Comparison of ENCODE assay signal across 21 cellular contexts in genomic region chr5:73284196-73284795, GRCh38.
"Had no signal": no experiment of that assay in that cellular context is flagged by ENCODE, and none has a peak within 500 bp of the region (broad histone marks: within the 10 kb centered on the region; RNA-seq: fewer than 3 reads in every experiment).

No MANE protein-coding gene starts in this region.

- H3K4me3 Mint-ChIP-seq: activated naive CD4-positive, alpha-beta T cell treated with anti-CD3 and anti-CD28 coated beads, Interleukin-2, amount 10 ng/mL, durations not matched to agents 7 days and 5 days; activated naive CD8-positive, alpha-beta T cell treated with anti-CD3 and anti-CD28 coated beads, Interleukin-2, amount 50 U/mL, for 24 hours; memory B cell; naive thymus-derived CD8-positive, alpha-beta T cell; stimulated activated naive B cell treated with anti-CD40 and anti-IgM and Interleukin-4, amounts not matched to agents 10 μg/mL and 1 μg/mL and 100 μg/mL, for 72 hours had no signal

- H3K4me3 ChIP-seq: colonic mucosa, left ventricle myocardium inferior, mucosa of descending colon, spleen, thoracic aorta, upper lobe of right lung had no signal

- H3K36me3 ChIP-seq: brain microvascular endothelial cell, colonic mucosa, left ventricle myocardium inferior, spleen, thoracic aorta, upper lobe of right lung had no signal

- H3K27ac Mint-ChIP-seq: activated naive CD4-positive, alpha-beta T cell treated with anti-CD3 and anti-CD28 coated beads, Interleukin-2, amount 10 ng/mL, durations not matched to agents 7 days and 5 days; activated naive CD8-positive, alpha-beta T cell treated with anti-CD3 and anti-CD28 coated beads, Interleukin-2, amount 50 U/mL, for 24 hours; memory B cell; naive thymus-derived CD8-positive, alpha-beta T cell; stimulated activated naive B cell treated with anti-CD40 and anti-IgM and Interleukin-4, amounts not matched to agents 10 μg/mL and 1 μg/mL and 100 μg/mL, for 72 hours had no signal

- H3K4me1 ChIP-seq: colonic mucosa, spleen had no signal

- DNase-seq: activated CD4-positive, alpha-beta T cell treated with anti-CD3 and anti-CD28 coated beads, Interleukin-2, amount 50 U/mL, for 1 hour; activated CD8-positive, alpha-beta memory T cell treated with anti-CD3 and anti-CD28 coated beads for 24 hours; activated CD8-positive, alpha-beta memory T cell treated with anti-CD3 and anti-CD28 coated beads, Interleukin-2, amount 50 U/mL, for 48 hours; activated effector memory CD4-positive, alpha-beta T cell treated with Interleukin-2 at 50 U/mL for 16 hours; activated naive CD4-positive, alpha-beta T cell treated with anti-CD3 and anti-CD28 coated beads, Interleukin-2, amount 10 ng/mL, durations not matched to agents 7 days and 5 days; activated naive CD8-positive, alpha-beta T cell treated with anti-CD3 and anti-CD28 coated beads, Interleukin-2, amount 50 U/mL, for 24 hours; activated T-cell treated with anti-CD3 and anti-CD28 coated beads, Interleukin-2, amount 50 U/mL, for 48 hours; aorta; brain microvascular endothelial cell; central memory CD4-positive, alpha-beta T cell; colonic mucosa; left ventricle myocardium inferior; mucosa of descending colon; naive thymus-derived CD8-positive, alpha-beta T cell; retina; spleen; stimulated activated naive B cell treated with anti-CD40 and anti-IgM and Interleukin-4, amounts not matched to agents 10 μg/mL and 1 μg/mL and 100 μg/mL, for 72 hours; T1000; upper lobe of right lung had no signal

- H3K36me3 Mint-ChIP-seq: activated naive CD4-positive, alpha-beta T cell treated with anti-CD3 and anti-CD28 coated beads, Interleukin-2, amount 10 ng/mL, durations not matched to agents 7 days and 5 days; memory B cell; naive thymus-derived CD8-positive, alpha-beta T cell had no signal

- H3K27me3 ChIP-seq: brain microvascular endothelial cell, colonic mucosa, upper lobe of right lung had no signal

- H3K27ac ChIP-seq: brain microvascular endothelial cell, colonic mucosa, left ventricle myocardium inferior, spleen, thoracic aorta, upper lobe of right lung had no signal

- H3K9me3 ChIP-seq: colonic mucosa, left ventricle myocardium inferior, mucosa of descending colon, thoracic aorta, upper lobe of right lung had no signal

- H3K4me1 Mint-ChIP-seq: activated naive CD4-positive, alpha-beta T cell treated with anti-CD3 and anti-CD28 coated beads, Interleukin-2, amount 10 ng/mL, durations not matched to agents 7 days and 5 days; activated naive CD8-positive, alpha-beta T cell treated with anti-CD3 and anti-CD28 coated beads, Interleukin-2, amount 50 U/mL, for 24 hours; memory B cell; naive thymus-derived CD8-positive, alpha-beta T cell; stimulated activated naive B cell treated with anti-CD40 and anti-IgM and Interleukin-4, amounts not matched to agents 10 μg/mL and 1 μg/mL and 100 μg/mL, for 72 hours had no signal
